33 cellular contexts compared by ENCODE assay signal in the genomic region with DNA sequence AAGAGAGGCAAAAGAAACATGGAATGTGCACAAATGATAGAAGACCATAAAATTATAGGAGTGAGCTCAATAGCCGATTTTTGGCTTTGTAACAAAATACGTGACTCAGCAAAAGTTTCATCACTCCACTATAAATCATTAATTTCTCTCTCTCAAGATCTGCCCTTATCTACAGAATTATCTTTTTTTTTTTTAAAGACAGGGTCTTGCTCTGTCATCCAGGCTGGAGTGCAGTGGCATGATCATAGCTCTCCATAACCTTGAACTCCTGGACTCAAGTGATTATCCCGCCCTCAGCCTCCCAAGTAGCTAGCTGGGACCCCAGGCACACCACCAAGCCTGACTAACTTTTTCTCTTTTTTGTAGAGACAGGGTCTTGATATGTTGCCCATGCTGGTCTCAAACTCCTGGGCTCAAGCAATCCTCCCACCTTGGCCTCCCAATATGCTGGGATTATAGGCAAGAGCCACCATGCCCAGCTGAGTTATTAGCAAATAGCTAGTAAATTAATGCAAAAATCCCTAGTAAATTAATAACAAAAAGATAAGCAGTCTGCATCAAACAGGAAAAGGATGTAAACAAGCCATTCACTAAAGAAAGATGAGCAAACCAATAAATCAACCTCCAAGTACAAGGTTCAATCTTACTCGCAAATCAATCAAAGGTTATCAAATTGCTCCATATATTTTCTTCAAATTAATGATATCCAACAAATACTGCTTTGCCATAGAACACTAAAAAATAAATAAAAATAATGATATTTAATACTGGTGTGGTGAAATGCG.
A peak's percentile ranks its signal among the peaks of the same experiment; 100 is the strongest.
DNase-seq lines count a peak whose midpoint lies in the region; ATAC-seq and TF ChIP-seq lines count a peak whose summit lies in the region.
"Had no signal": no experiment of that assay in that cellular context is flagged by ENCODE, and none has a peak within 500 bp of the region (broad histone marks: within the 10 kb centered on the region; RNA-seq: fewer than 3 reads in every experiment).

No MANE protein-coding gene starts in this region.

- H3K4me3 ChIP-seq in IMR-90 (ENCODE audit: insufficient read depth, low read depth, low read length) (no peak overlapping the region), fibroblast of mammary gland (ENCODE audit: control insufficient read depth, low read depth, low read length) (no peak overlapping the region), mesenchymal stem cell (ENCODE audit: insufficient read depth in 1 of 2, low read depth in 1 of 2, low read length in 2 of 2) (no peak overlapping the region), upper lobe of right lung (no peak overlapping the region)
- H3K4me3 ChIP-seq: left lung, neural progenitor cell, pancreas, PC-9, spleen, thoracic aorta had no signal

- H4K20me1 ChIP-seq in IMR-90 (ENCODE audit: insufficient read depth, low read length) = no peaks in the 10 kb centered on the region

- no peak overlapping the region for H2AK9ac ChIP-seq in IMR-90 (replicated peaks; ENCODE audit: low read depth, low read length, poor library complexity)

- H2BK15ac ChIP-seq in IMR-90 (ENCODE audit: low read depth, low read length) (no peak overlapping the region), mesenchymal stem cell (ENCODE audit: low read depth, poor library complexity, severe bottlenecking) (no peak overlapping the region)

- CTCF ChIA-PET in IMR-90 (lab: Yijun Ruan, JAX) = interaction anchor here (0.7 to 1.0 kb wide), 2 partner anchors 22 to 195 kb away, joined by 3 to 5 read pairs; no protein-coding TSS in a partner anchor

- no peak overlapping the region for H4K8ac ChIP-seq in IMR-90 (ENCODE audit: low read depth in 2 of 2, low read length in 2 of 2)
- H4K8ac ChIP-seq in mesenchymal stem cell (ENCODE audit: low read length) = peak overlapping the region; percentile 23

- H3K79me1 ChIP-seq in IMR-90 (ENCODE audit: low read depth in 1 of 2, low read length in 2 of 2) (no peaks in the 10 kb centered on the region), mesenchymal stem cell (replicated peaks; ENCODE audit: low read length, poor library complexity, severe bottlenecking) (peaks cover 21% of the 10 kb centered on the region)

- H3K4me1 ChIP-seq in IMR-90 (ENCODE audit: control insufficient read depth, insufficient read depth, low read length) (no peaks in the 10 kb centered on the region), mesenchymal stem cell (ENCODE audit: control insufficient read depth, insufficient read depth, low read depth, low read length) (peaks cover 1% of the 10 kb centered on the region), upper lobe of right lung (no peaks in the 10 kb centered on the region)
- H3K4me1 ChIP-seq: left lung, neural progenitor cell, pancreas, spleen had no signal

- H2AK5ac ChIP-seq in IMR-90 (ENCODE audit: low read depth, low read length) (no peak overlapping the region), mesenchymal stem cell (ENCODE audit: low read length, severe bottlenecking) (no peak overlapping the region)

- H3K9ac ChIP-seq in IMR-90 (ENCODE audit: low read depth, low read length) (no peak overlapping the region), mesenchymal stem cell (ENCODE audit: low read length) (no peak overlapping the region)
- H3K9ac ChIP-seq: neural progenitor cell had no signal

- no peak overlapping the region for H4K5ac ChIP-seq in IMR-90 (ENCODE audit: low read depth, low read length)

- H2BK12ac ChIP-seq in mesenchymal stem cell (ENCODE audit: low read length in 2 of 2) = no peak overlapping the region

- no peak overlapping the region for H2BK20ac ChIP-seq in IMR-90 (ENCODE audit: low read depth, low read length)

- POLR2A ChIA-PET in IMR-90 (lab: Charles Lee; ENCODE audit: unreplicated experiment) = no interaction called here

- TF ChIP-seq RAD21 in IMR-90 (IDR thresholded peaks at IDR 0.05; ENCODE audit: low read length) = no peak

- H3K27me3 ChIP-seq in IMR-90 (ENCODE audit: control insufficient read depth, insufficient read depth, low read length) (no peaks in the 10 kb centered on the region), mesenchymal stem cell (ENCODE audit: control insufficient read depth in 1 of 2, insufficient read depth in 1 of 2, low read length in 2 of 2) (no peaks in the 10 kb centered on the region), upper lobe of right lung (no peaks in the 10 kb centered on the region)
- H3K27me3 ChIP-seq: left lung, neural progenitor cell, pancreas, spleen had no signal

- H3K36me3 ChIP-seq in IMR-90 (ENCODE audit: control insufficient read depth, insufficient read depth, low read length) (0 out of 2 replicates have a peak, but pooled peaks cover 4% of the 10 kb centered on the region), mesenchymal stem cell (ENCODE audit: control insufficient read depth in 1 of 2, insufficient read depth in 2 of 2, low read depth in 1 of 2, low read length in 2 of 2) (peaks cover 8 to 14% of the 10 kb centered on the region in 2 experiments), upper lobe of right lung (no peaks in the 10 kb centered on the region)
- H3K36me3 ChIP-seq: left lung, pancreas, spleen, thoracic aorta had no signal

- DNase-seq in IMR-90 (no peak), fibroblast of mammary gland (ENCODE audit: low read depth) (peak; percentile 63), mesenchymal stem cell (no peak), NCI-H526 treated with DMSO at 0.1 percent for 48 hours (lab: John Stamatoyannopoulos, UW) (no peak), NCI-H226 (no peak), COLO829 (ENCODE audit: low spot score) (no peak), upper lobe of right lung (no peak)
- DNase-seq: activated CD4-positive, alpha-beta T cell treated with anti-CD3 and anti-CD28 coated beads, Interleukin-2, amount 50 U/mL, for 1 hour; activated CD4-positive, CD25-positive, alpha-beta regulatory T cell; activated CD8-positive, alpha-beta memory T cell treated with anti-CD3 and anti-CD28 coated beads, Interleukin-2, amount 10 ng/mL, durations not matched to agents 7 days and 5 days; activated T-cell treated with anti-CD3 and anti-CD28 coated beads, Interleukin-2, amount 50 U/mL, for 72 hours; CD8-positive, alpha-beta T cell; central memory CD4-positive, alpha-beta T cell; DMS53; endodermal cell; hypothalamus; immature natural killer cell; KG1; left lung; NCI-H1436; NCI-H2081; NCI-H69; pancreas; PC-9; spleen; stimulated activated CD8-positive, alpha-beta memory T cell treated with anti-CD3 and anti-CD28 coated beads, Interleukin-4, amount 100 ng/mL, for 48 hours; stimulated activated naive CD8-positive, alpha-beta T cell treated with anti-CD3 and anti-CD28 coated beads, Interleukin-15, amount 100 ng/mL, for 72 hours had no signal

- H3K18ac ChIP-seq in IMR-90 (ENCODE audit: low read depth, low read length) (no peak overlapping the region), mesenchymal stem cell (ENCODE audit: low read depth in 1 of 2, low read length in 2 of 2) (no peak overlapping the region)

- H4K91ac ChIP-seq in IMR-90 (ENCODE audit: insufficient read depth, low read depth, low read length) = no peak overlapping the region
- no peak overlapping the region for H4K91ac ChIP-seq in mesenchymal stem cell (ENCODE audit: low read length)

- H3K23ac ChIP-seq in IMR-90 (ENCODE audit: low read depth, low read length) (no peak overlapping the region), mesenchymal stem cell (ENCODE audit: low read length in 2 of 2) (no peak overlapping the region)

- no TSS peak for BruUV-seq in IMR-90 (replicated peaks; lab: Mats Ljungman, UMichigan)

- H3K14ac ChIP-seq in IMR-90 (replicated peaks; ENCODE audit: low read depth, low read length) (no peak overlapping the region), mesenchymal stem cell (ENCODE audit: low read length in 2 of 2) (no peak overlapping the region)

- TF ChIP-seq POLR2A in IMR-90 (IDR thresholded peaks at IDR 0.05; ENCODE audit: low read depth, low read length) = no peak

- H3K4ac ChIP-seq in IMR-90 (ENCODE audit: low read depth, low read length) = no peak overlapping the region
- no peak overlapping the region for H3K4ac ChIP-seq in mesenchymal stem cell (ENCODE audit: low read depth in 1 of 2, low read length in 2 of 2)

- H3K56ac ChIP-seq in IMR-90 (ENCODE audit: extremely low read depth, insufficient read depth, low read length) = no peak overlapping the region

- H3K27ac ChIP-seq in C4-2B = peak overlapping the region; percentile 31; the same call in 1 of the 2 replicates
- no peak overlapping the region for H3K27ac ChIP-seq in IMR-90 (ENCODE audit: insufficient read depth, low read length)
- H3K27ac ChIP-seq in mesenchymal stem cell (ENCODE audit: low read length, poor library complexity, severe bottlenecking) = no peak overlapping the region
- H3K27ac ChIP-seq in upper lobe of right lung = no peak overlapping the region
- H3K27ac ChIP-seq: left lung, neural progenitor cell, pancreas, PC-9, spleen, thoracic aorta had no signal

- TF ChIP-seq CTCF in C4-2B (conservative IDR thresholded peaks at IDR 0.05) (no peak), IMR-90 (conservative IDR thresholded peaks at IDR 0.05; ENCODE audit: low read depth, low read length) (no peak), fibroblast of mammary gland (conservative IDR thresholded peaks at IDR 0.05; ENCODE audit: control insufficient read depth, insufficient read depth, low read depth, low read length) (no peak), upper lobe of right lung (IDR thresholded peaks at IDR 0.05) (no peak)

- no peak for ATAC-seq in IMR-90 (ENCODE audit: low read depth)
- ATAC-seq in upper lobe of right lung = no peak
- ATAC-seq: activated CD8-positive, alpha-beta memory T cell treated with anti-CD3 and anti-CD28 coated beads, Interleukin-2, amount 10 ng/mL, durations not matched to agents 7 days and 5 days; activated T-cell treated with anti-CD3 and anti-CD28 coated beads, Interleukin-2, amount 50 U/mL, for 72 hours; CD8-positive, alpha-beta T cell; esophagus mucosa; left lung; pancreas; Right ventricle myocardium inferior; SK-N-SH treated with all-trans-retinoic acid at 6 μM for 48 hours; stimulated activated naive CD8-positive, alpha-beta T cell treated with anti-CD3 and anti-CD28 coated beads, Interleukin-15, amount 100 ng/mL, for 72 hours had no signal

- H3K9me3 ChIP-seq in IMR-90 (ENCODE audit: control insufficient read depth, insufficient read depth, low read length) (no peaks in the 10 kb centered on the region), mesenchymal stem cell (ENCODE audit: control insufficient read depth, low read length) (no peaks in the 10 kb centered on the region), upper lobe of right lung (no peaks in the 10 kb centered on the region)
- H3K9me3 ChIP-seq: left lung, pancreas, spleen, thoracic aorta had no signal

- H3K4me2 ChIP-seq in IMR-90 (ENCODE audit: low read depth, low read length) (no peak overlapping the region), mesenchymal stem cell (ENCODE audit: low read length, poor library complexity, severe bottlenecking) (no peak overlapping the region)
- H3K4me2 ChIP-seq: neural progenitor cell, PC-9 had no signal

- H2AFZ ChIP-seq in IMR-90 (replicated peaks; ENCODE audit: low read length, poor library complexity) (no peak overlapping the region), mesenchymal stem cell (ENCODE audit: low read depth, low read length) (no peak overlapping the region)
- H2AFZ ChIP-seq: neural progenitor cell, PC-9 had no signal

- dilution Hi-C loops in IMR-90 (cut with HindIII; ENCODE audit: low sequenced_read_pairs, unreplicated experiment) = no loop called here

- H3K9me1 ChIP-seq in IMR-90 (ENCODE audit: insufficient read depth, low read length) = no peaks in the 10 kb centered on the region

- no peak overlapping the region for H2BK120ac ChIP-seq in IMR-90 (ENCODE audit: low read depth, low read length)
- H2BK120ac ChIP-seq in mesenchymal stem cell (ENCODE audit: low read depth, low read length) = no peak overlapping the region

- intact Hi-C loops in IMR-90 (cut with micrococcal nuclease) (no loop called here), upper lobe of right lung (cut with DNase I) (no loop called here)

- no peak overlapping the region for H2BK5ac ChIP-seq in IMR-90 (ENCODE audit: low read depth, low read length, poor library complexity, severe bottlenecking)
- no peak overlapping the region for H2BK5ac ChIP-seq in mesenchymal stem cell (ENCODE audit: low read depth, low read length, poor library complexity, severe bottlenecking)

- in situ Hi-C loops in IMR-90 (cut with MboI; ENCODE audit: low sequenced_read_pairs) = no loop called here

- no CpG with 5 or more reads among the region's 5 CpGs for WGBS in IMR-90 (ENCODE audit: extremely low coverage in 2 of 2, insufficient read length in 1 of 2), 2 experiments
- 98% methylated on average over 4 of the region's 5 CpGs for WGBS in mesenchymal stem cell
